ENCODE assay signal across 10 cellular contexts in the genomic region with DNA sequence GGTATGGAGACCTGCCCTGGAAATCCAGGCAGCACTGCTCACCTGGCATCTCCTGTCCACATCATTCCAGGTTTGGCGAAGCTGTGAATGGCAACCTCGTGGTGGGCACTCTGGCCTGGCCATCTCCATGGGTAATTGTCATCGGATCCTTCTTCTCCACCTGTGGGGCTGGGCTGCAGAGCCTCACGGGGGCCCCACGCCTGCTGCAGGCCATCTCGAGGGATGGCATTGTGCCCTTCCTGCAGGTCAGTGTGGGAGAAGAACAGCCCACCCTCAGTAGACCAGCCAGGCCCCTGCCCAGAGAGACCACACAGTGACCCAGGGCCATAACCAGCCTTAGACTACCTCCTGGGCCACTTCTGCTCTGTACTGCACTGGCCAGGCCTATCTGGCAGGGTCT. TPM values are rescaled to one million over a fixed set of nuclear protein-coding genes. Genes with fewer than 3 reads are reported as not detected.
"Had no signal": no experiment of that assay in that cellular context is flagged by ENCODE, and none has a peak within 500 bp of the region (broad histone marks: within the 10 kb centered on the region; RNA-seq: fewer than 3 reads in every experiment).

No MANE protein-coding gene starts in this region.

- DNase-seq: GM23248, GOT3, H7, H9, HCEC 1CT, HFFc6 had no signal

- H3K4me2 ChIP-seq: GM23338 had no signal

- H3K4me3 ChIP-seq: GM23248, GM23338, HAP-1 had no signal

- H2AFZ ChIP-seq: GM23248, GM23338 had no signal

- H3K36me3 ChIP-seq: HAP-1 had no signal

- H3K27ac ChIP-seq: GM23248 had no signal

- H3K4me1 ChIP-seq: HAP-1 had no signal

- ATAC-seq: GM23338, HCT116 had no signal

- H3K9me3 ChIP-seq: HAP-1 had no signal

RNA-seq across cellular contexts. Expression of gene SLC12A5, which starts 15.9 kb away (rescaled TPM):
- total RNA-seq: GM23248 had no signal

RNA-seq across cellular contexts. Expression of gene MMP9, which starts 36.2 kb away (rescaled TPM):
- total RNA-seq: GM23248, H4, HFFc6 had no signal
